ENCODE assay signal across 9 cellular contexts in genomic region chr2:85854166-85854509, GRCh38. TPM values are rescaled to one million over a fixed set of nuclear protein-coding genes. Genes with fewer than 3 reads are reported as not detected.
DNase-seq lines count a peak whose midpoint lies in the region; ATAC-seq lines count a peak whose summit lies in the region.
"Had no signal": no experiment of that assay in that cellular context is flagged by ENCODE, and none has a peak within 500 bp of the region (broad histone marks: within the 10 kb centered on the region; RNA-seq: fewer than 3 reads in every experiment).

No MANE protein-coding gene starts in this region.

- peaks cover 19% of the 10 kb centered on the region for H3K36me3 Mint-ChIP-seq in activated CD4-positive, alpha-beta memory T cell treated with anti-CD3 and anti-CD28 coated beads for 36 hours
- H3K36me3 Mint-ChIP-seq in naive B cell = peaks cover 27 to 30% of the 10 kb centered on the region in 2 donors

- peak overlapping the region; percentile 5; the same call in 1 of the 2 replicates for H3K4me3 ChIP-seq in GM08714 (ENCODE audit: low read length)

- POLR2A ChIA-PET in activated CD4-positive, alpha-beta memory T cell treated with anti-CD3 and anti-CD28 coated beads for 36 hours (lab: Charles Lee) = interaction anchor here (0.7 to 1.5 kb wide), 2 partner anchors 13 to 182 kb away, joined by 3 to 9 read pairs; no protein-coding TSS in a partner anchor

- H3K4me3 Mint-ChIP-seq in activated CD4-positive, alpha-beta memory T cell treated with anti-CD3 and anti-CD28 coated beads for 36 hours = peak overlapping the region; percentile 77
- peak overlapping the region; percentile 52 to 91 (median 83) for H3K4me3 Mint-ChIP-seq in naive B cell

- DNase-seq in activated CD4-positive, alpha-beta memory T cell treated with anti-CD3 and anti-CD28 coated beads for 36 hours = peak; percentile 28
- DNase-seq in naive B cell = no peak
- DNase-seq in NCI-H1092 treated with DMSO at 0.1 percent for 48 hours (lab: John Stamatoyannopoulos, UW) = no peak
- DNase-seq in T-helper 9 cell = no peak
- DNase-seq in NCI-H146 (lab: John Stamatoyannopoulos, UW) = no peak
- DNase-seq: amniotic stem cell had no signal

- peaks cover 10% of the 10 kb centered on the region for H3K9me3 Mint-ChIP-seq in activated CD4-positive, alpha-beta memory T cell treated with anti-CD3 and anti-CD28 coated beads for 36 hours
- H3K9me3 Mint-ChIP-seq in naive B cell = peaks cover 0 to 14% (median 8%) of the 10 kb centered on the region in 7 donors

- peaks cover 66% of the 10 kb centered on the region for H3K4me1 Mint-ChIP-seq in activated CD4-positive, alpha-beta memory T cell treated with anti-CD3 and anti-CD28 coated beads for 36 hours (ENCODE audit: low read depth)
- H3K4me1 Mint-ChIP-seq in naive B cell = peaks cover 47 to 66% (median 52%) of the 10 kb centered on the region in 3 donors

- intact Hi-C loops in activated CD4-positive, alpha-beta memory T cell treated with anti-CD3 and anti-CD28 coated beads for 36 hours (cut with micrococcal nuclease) = loop anchor here (10.0 kb wide), 1 partner anchor 341 kb away; the partner anchor contains the start of genes IMMT and MRPL35

- peak overlapping the region; percentile 98 for H3K27ac Mint-ChIP-seq in activated CD4-positive, alpha-beta memory T cell treated with anti-CD3 and anti-CD28 coated beads for 36 hours
- H3K27ac Mint-ChIP-seq in naive B cell = peak overlapping the region; percentile 99 to 100 (median 99)

- peak; percentile 6 for ATAC-seq in GM21825 (IDR thresholded peaks at IDR 0.05; ENCODE audit: unreplicated experiment)
- no peak for ATAC-seq in naive B cell (ENCODE audit: low read depth in 2 of 2)
- no peak for ATAC-seq in GM21367 (IDR thresholded peaks at IDR 0.05; ENCODE audit: unreplicated experiment)

- CTCF ChIA-PET in activated CD4-positive, alpha-beta memory T cell treated with anti-CD3 and anti-CD28 coated beads for 36 hours (lab: Charles Lee) = interaction anchor here (1.4 to 1.7 kb wide), 4 partner anchors 9 to 34 kb away, joined by 3 to 11 read pairs (median 6); partner anchors contain the start of gene ST3GAL5

- H3K27me3 Mint-ChIP-seq in activated CD4-positive, alpha-beta memory T cell treated with anti-CD3 and anti-CD28 coated beads for 36 hours = no peaks in the 10 kb centered on the region
- no peaks in the 10 kb centered on the region for H3K27me3 Mint-ChIP-seq in naive B cell

RNA-seq across cellular contexts. Expression of gene ST3GAL5, which starts 34.7 kb away (rescaled TPM):
- 10 to 100 TPM in 1 of 2 experiments, 1 to 10 TPM in 1; 9.6 to 11.5 TPM for total RNA-seq in activated CD4-positive, alpha-beta memory T cell treated with anti-CD3 and anti-CD28 coated beads for 36 hours
- polyA plus RNA-seq in naive B cell (ENCODE audit: low read depth in 6 of 6) = 10 to 100 TPM; 16.7 to 29.0 (median 20.9) TPM
